Comparison of ENCODE assay signal across 12 cellular contexts in genomic region chr4:129094347-129094746, GRCh38. TPM values are rescaled to one million over a fixed set of nuclear protein-coding genes. Genes with fewer than 3 reads are reported as not detected.
A peak's percentile ranks its signal among the peaks of the same experiment; 100 is the strongest.
DNase-seq lines count a peak whose midpoint lies in the region; ATAC-seq and TF ChIP-seq lines count a peak whose summit lies in the region.
"Had no signal": no experiment of that assay in that cellular context is flagged by ENCODE, and none has a peak within 500 bp of the region (broad histone marks: within the 10 kb centered on the region; RNA-seq: fewer than 3 reads in every experiment).

No MANE protein-coding gene starts in this region.

- intact Hi-C loops in spleen (cut with DNase I; ENCODE audit: low total_unique reads), result no loop called here

- peaks cover 7% of the 10 kb centered on the region for H3K36me3 Mint-ChIP-seq in activated CD8-positive, alpha-beta memory T cell treated with anti-CD3 and anti-CD28 coated beads, Interleukin-2, amount 10 ng/mL, durations not matched to agents 7 days and 5 days
- H3K36me3 Mint-ChIP-seq: memory B cell had no signal

- H3K4me3 ChIP-seq in OCI-LY3 (ENCODE audit: low read length) (peak overlapping the region; percentile 92), fibroblast of lung (replicated peaks in 1 of 4; ENCODE audit: control extremely low read depth in 1 of 4, insufficient read depth in 1 of 4, low read depth in 3 of 4, low read length in 4 of 4) (peak overlapping the region in 3 of 4 experiments; percentile 72 to 94 (median 81)), spleen (peak overlapping the region in 4 of 8 donors; percentile 62 to 86 (median 76))

- peaks cover 37% of the 10 kb centered on the region for H3K79me2 ChIP-seq in OCI-LY3 (ENCODE audit: low read length)
- peaks cover 31% of the 10 kb centered on the region for H3K79me2 ChIP-seq in fibroblast of lung (ENCODE audit: control insufficient read depth, insufficient read depth, low read length)

- H3K4me2 ChIP-seq in OCI-LY3 (ENCODE audit: low read length) (peak overlapping the region; percentile 87), fibroblast of lung (ENCODE audit: extremely low read depth, insufficient read depth, low read length) (peak overlapping the region; percentile 72)

- no peaks in the 10 kb centered on the region for H3K9me3 ChIP-seq in OCI-LY3 (ENCODE audit: insufficient read depth, low read length)
- no peaks in the 10 kb centered on the region for H3K9me3 ChIP-seq in fibroblast of lung (ENCODE audit: control insufficient read depth, insufficient read depth, low read depth, low read length)
- H3K9me3 ChIP-seq in spleen, result no peaks in the 10 kb centered on the region

- H3K27ac Mint-ChIP-seq in activated CD8-positive, alpha-beta memory T cell treated with anti-CD3 and anti-CD28 coated beads, Interleukin-2, amount 10 ng/mL, durations not matched to agents 7 days and 5 days, result peak overlapping the region; percentile 96
- H3K27ac Mint-ChIP-seq: memory B cell had no signal

- 78 to 90% (median 81%) methylated on average over 3 of the region's 3 CpGs for WGBS in spleen, 5 donors

- H4K20me1 ChIP-seq in OCI-LY3 (ENCODE audit: insufficient read depth, low read length) (no peaks in the 10 kb centered on the region), fibroblast of lung (ENCODE audit: control insufficient read depth, extremely low read depth, insufficient read depth, low read length) (no peaks in the 10 kb centered on the region)

- TF ChIP-seq CTCF in OCI-LY3 (IDR thresholded peaks at IDR 0.05; ENCODE audit: low read depth, low read length), result no peak
- TF ChIP-seq CTCF in fibroblast of lung (conservative IDR thresholded peaks at IDR 0.05 in 1 of 2, IDR thresholded peaks at IDR 0.05 in 1 of 2; ENCODE audit: low read depth in 1 of 2, low read length in 2 of 2), result no peak
- no peak for TF ChIP-seq CTCF in spleen (IDR thresholded peaks at IDR 0.05 in 8 of 11, conservative IDR thresholded peaks at IDR 0.05 in 3 of 11)

- no peak for DNase-seq in activated CD8-positive, alpha-beta memory T cell treated with anti-CD3 and anti-CD28 coated beads, Interleukin-2, amount 10 ng/mL, durations not matched to agents 7 days and 5 days
- no peak for DNase-seq in activated CD8-positive, alpha-beta memory T cell treated with anti-CD3 and anti-CD28 coated beads for 24 hours
- DNase-seq in fibroblast of lung (ENCODE audit: low read depth in 2 of 2) (no peak), spleen (no peak), dedifferentiated amniotic fluid mesenchymal stem cell (ENCODE audit: extremely low spot score) (no peak)
- no peak for DNase-seq in activated CD4-positive, CD25-positive, alpha-beta regulatory T cell treated with anti-CD3 and anti-CD28 coated beads, Interleukin-2, amount 50 U/mL, for 72 hours
- DNase-seq: activated T-cell treated with anti-CD3 and anti-CD28 coated beads, Interleukin-2, amount 50 U/mL, for 48 hours; NCI-H1048; stimulated activated CD4-positive, alpha-beta T cell treated with anti-CD3 and anti-CD28 coated beads, Interleukin-4, amount 100 ng/mL, for 4 hours had no signal

- no peak overlapping the region for H3K4me3 Mint-ChIP-seq in activated CD8-positive, alpha-beta memory T cell treated with anti-CD3 and anti-CD28 coated beads, Interleukin-2, amount 10 ng/mL, durations not matched to agents 7 days and 5 days

- no peak overlapping the region for H2AFZ ChIP-seq in OCI-LY3 (ENCODE audit: low read depth, low read length)
- H2AFZ ChIP-seq in fibroblast of lung (ENCODE audit: low read length), result no peak overlapping the region

- CTCF ChIA-PET in activated CD8-positive, alpha-beta memory T cell treated with anti-CD3 and anti-CD28 coated beads, Interleukin-2, amount 10 ng/mL, durations not matched to agents 7 days and 5 days (lab: Charles Lee), result interaction anchor here (1.8 to 2.7 kb wide), 2 partner anchors 231 to 282 kb away, joined by 4 to 13 read pairs; no protein-coding TSS in a partner anchor

- peaks cover 36% of the 10 kb centered on the region for H3K4me1 Mint-ChIP-seq in activated CD8-positive, alpha-beta memory T cell treated with anti-CD3 and anti-CD28 coated beads, Interleukin-2, amount 10 ng/mL, durations not matched to agents 7 days and 5 days

- H3K27me3 ChIP-seq in OCI-LY3 (ENCODE audit: low read depth, low read length) (no peaks in the 10 kb centered on the region), fibroblast of lung (ENCODE audit: control insufficient read depth, insufficient read depth, low read length) (no peaks in the 10 kb centered on the region), spleen (replicated peaks in 1 of 7) (no peaks in the 10 kb centered on the region)

- H3K9me3 Mint-ChIP-seq in activated CD8-positive, alpha-beta memory T cell treated with anti-CD3 and anti-CD28 coated beads, Interleukin-2, amount 10 ng/mL, durations not matched to agents 7 days and 5 days (ENCODE audit: low read depth), result no peaks in the 10 kb centered on the region
- H3K9me3 Mint-ChIP-seq: memory B cell had no signal

- H3K36me3 ChIP-seq in OCI-LY3 (replicated peaks; ENCODE audit: low read depth, low read length) (peaks cover 13% of the 10 kb centered on the region), fibroblast of lung (ENCODE audit: control insufficient read depth, insufficient read depth, low read length) (no peaks in the 10 kb centered on the region), spleen (no peaks in the 10 kb centered on the region)

- 0 out of 2 replicates have a peak overlapping the region, but pooled peaks have one; percentile 49 for H3K9ac ChIP-seq in OCI-LY3 (ENCODE audit: low read length)
- H3K9ac ChIP-seq in fibroblast of lung (ENCODE audit: insufficient read depth, low read length), result no peak overlapping the region

- H3K4me1 ChIP-seq in OCI-LY3 (ENCODE audit: low read length), result peaks cover 14% of the 10 kb centered on the region
- peaks cover 3% of the 10 kb centered on the region for H3K4me1 ChIP-seq in fibroblast of lung (ENCODE audit: control insufficient read depth, extremely low read depth, insufficient read depth, low read length)
- H3K4me1 ChIP-seq in spleen, result peaks cover 17 to 74% (median 61%) of the 10 kb centered on the region in 6 donors

- no peaks in the 10 kb centered on the region for H3K27me3 Mint-ChIP-seq in activated CD8-positive, alpha-beta memory T cell treated with anti-CD3 and anti-CD28 coated beads, Interleukin-2, amount 10 ng/mL, durations not matched to agents 7 days and 5 days
- H3K27me3 Mint-ChIP-seq: memory B cell had no signal

- no peak for TF ChIP-seq POLR2A in spleen (IDR thresholded peaks at IDR 0.05)

- no peak for ATAC-seq in activated CD8-positive, alpha-beta memory T cell treated with anti-CD3 and anti-CD28 coated beads, Interleukin-2, amount 10 ng/mL, durations not matched to agents 7 days and 5 days
- ATAC-seq in HG02623 (IDR thresholded peaks at IDR 0.05; ENCODE audit: unreplicated experiment), result no peak

- no peak overlapping the region for H3K27ac ChIP-seq in OCI-LY3 (ENCODE audit: low read length)
- H3K27ac ChIP-seq in fibroblast of lung (ENCODE audit: insufficient read depth, low read length), result peak overlapping the region; percentile 99
- peak overlapping the region in 6 of 8 donors; percentile 96 to 100 (median 97) for H3K27ac ChIP-seq in spleen

RNA-seq across cellular contexts. Expression of gene SCLT1, which starts 1.0 kb away (rescaled TPM):
- total RNA-seq in activated CD8-positive, alpha-beta memory T cell treated with anti-CD3 and anti-CD28 coated beads, Interleukin-2, amount 10 ng/mL, durations not matched to agents 7 days and 5 days, result 10 to 100 TPM; 31.3 to 53.4 TPM
- total RNA-seq in fibroblast of lung (10.3 and 16.2 TPM in 2 replicates), spleen (10 to 100 TPM; 27.2 to 43.7 (median 37.3) TPM)
- polyA plus RNA-seq in fibroblast of lung (8.8 and 9.3 TPM in 2 replicates), spleen (1 to 10 TPM; 6.7 to 8.5 (median 7.5) TPM)
- polyA plus RNA-seq in fibroblast of lung (2012), result 6.7 and 8.0 TPM in 2 replicates
- 2.0 and 2.5 TPM in 2 replicates for polyA minus RNA-seq in fibroblast of lung (ENCODE audit: low replicate concordance)

RNA-seq across cellular contexts. Expression of gene C4orf33, which starts 1.6 kb away (rescaled TPM):
- 10 to 100 TPM; 21.7 to 30.2 TPM for total RNA-seq in activated CD8-positive, alpha-beta memory T cell treated with anti-CD3 and anti-CD28 coated beads, Interleukin-2, amount 10 ng/mL, durations not matched to agents 7 days and 5 days
- total RNA-seq in fibroblast of lung (9.0 and 16.7 TPM in 2 replicates), spleen (10 to 100 TPM in 5 of 7 donors, 1 to 10 TPM in 2; 9.5 to 31.8 (median 13.8) TPM)
- polyA plus RNA-seq in fibroblast of lung (9.3 and 14.0 TPM in 2 replicates), spleen (1 to 10 TPM; 7.7 to 8.8 (median 8.0) TPM)
- 5.2 and 8.2 TPM in 2 replicates for polyA plus RNA-seq in fibroblast of lung (2012)
- polyA minus RNA-seq in fibroblast of lung (ENCODE audit: low replicate concordance), result 2.4 TPM in 1 of 2 replicates, not detected in the other
